1 cellular context compared by ENCODE assay signal in genomic region chr19:43902399-43902798, GRCh38.
TF ChIP-seq lines count a peak whose summit lies in the region.

No MANE protein-coding gene starts in this region.

TF ChIP-seq in H1, 55 proteins besides CTCF, POLR2A, EP300 and RAD21:
- TF ChIP-seq BCL11A (IDR thresholded peaks at IDR 0.05; ENCODE audit: low read depth in 2 of 2, low read length in 2 of 2) = no peak
- TF ChIP-seq RBBP5 (IDR thresholded peaks at IDR 0.05; ENCODE audit: borderline replicate concordance, low read depth, low read length) = no peak
- no peak for TF ChIP-seq CBX8 (IDR thresholded peaks at IDR 0.05; ENCODE audit: borderline replicate concordance, low read depth, low read length)
- TF ChIP-seq GTF2F1 (IDR thresholded peaks at IDR 0.05; ENCODE audit: borderline replicate concordance, low read depth, low read length) = no peak
- TF ChIP-seq HDAC6 (IDR thresholded peaks at IDR 0.05; ENCODE audit: low read depth, low read length) = no peak
- TF ChIP-seq KDM1A (IDR thresholded peaks at IDR 0.05; ENCODE audit: borderline replicate concordance, low read length) = no peak
- no peak for TF ChIP-seq SAP30 (IDR thresholded peaks at IDR 0.05; ENCODE audit: insufficient read depth, insufficient replicate concordance, low read length)
- no peak for TF ChIP-seq BRCA1 (IDR thresholded peaks at IDR 0.05; ENCODE audit: low read depth, low read length)
- no peak for TF ChIP-seq TAF7 (optimal IDR thresholded peaks at IDR 0.05; ENCODE audit: borderline replicate concordance, low read depth, low read length)
- no peak for TF ChIP-seq BACH1 (IDR thresholded peaks at IDR 0.05; ENCODE audit: low read length)
- no peak for TF ChIP-seq KDM4A (IDR thresholded peaks at IDR 0.05; ENCODE audit: low read depth, low read length, severe bottlenecking)
- no peak for TF ChIP-seq RFX5 (IDR thresholded peaks at IDR 0.05; ENCODE audit: borderline replicate concordance, low read depth, low read length)
- TF ChIP-seq PHF8 (conservative IDR thresholded peaks at IDR 0.05; ENCODE audit: low read depth, low read length) = no peak
- TF ChIP-seq EZH2 (IDR thresholded peaks at IDR 0.05; ENCODE audit: low read depth, low read length, severe bottlenecking) = no peak
- no peak for TF ChIP-seq SRF (IDR thresholded peaks at IDR 0.05; ENCODE audit: low read depth, low read length)
- no peak for TF ChIP-seq ASH2L (IDR thresholded peaks at IDR 0.05; ENCODE audit: low read length)
- TF ChIP-seq POU5F1 (IDR thresholded peaks at IDR 0.05; ENCODE audit: low read depth, low read length) = no peak
- TF ChIP-seq TCF12 (IDR thresholded peaks at IDR 0.05; ENCODE audit: low read depth, low read length) = no peak
